In the genomic region with DNA sequence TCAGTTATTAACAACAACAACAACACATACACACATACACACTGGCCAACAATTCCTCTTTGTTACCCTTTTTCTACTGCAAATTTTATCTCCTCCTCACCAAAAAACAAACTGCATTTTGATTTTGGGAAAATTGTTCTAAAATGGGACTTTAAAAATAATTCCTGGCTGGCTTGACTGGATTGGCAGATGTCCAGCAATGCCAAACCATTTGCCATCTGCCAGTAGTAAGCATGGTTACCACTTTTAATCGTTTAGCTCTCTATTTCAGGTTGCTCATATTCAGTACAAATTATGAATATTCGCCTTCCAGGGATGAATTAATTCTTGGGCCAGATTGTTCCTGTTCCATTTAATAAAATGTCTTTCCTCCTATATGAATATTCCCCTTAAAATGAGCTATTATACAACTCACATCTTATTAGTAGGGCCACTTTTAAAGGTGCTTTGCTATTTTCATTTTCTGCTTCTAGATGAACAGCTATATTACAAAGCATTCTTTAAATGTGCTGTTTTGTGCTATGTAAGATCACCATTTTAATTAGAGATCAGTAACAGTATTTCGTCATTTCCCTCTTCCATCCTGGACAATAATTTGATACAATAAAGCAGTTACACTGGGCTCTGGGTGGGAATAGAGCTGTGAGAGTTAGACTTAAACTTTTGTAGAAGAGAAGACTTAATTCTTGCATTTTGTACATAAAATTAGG, we compare ENCODE assay signal across 8 cellular contexts. TPM values are rescaled to one million over a fixed set of nuclear protein-coding genes. Genes with fewer than 3 reads are reported as not detected.
DNase-seq lines count a peak whose midpoint lies in the region; ATAC-seq and TF ChIP-seq lines count a peak whose summit lies in the region.

No MANE protein-coding gene starts in this region.

- DNase-seq in BE2C (peak; percentile 10), EL (no peak), GOT3 (lab: John Stamatoyannopoulos, UW) (no peak)
- no peak for DNase-seq in central memory CD8-positive, alpha-beta T cell (ENCODE audit: low spot score in 2 of 2)
- DNase-seq in naive thymus-derived CD4-positive, alpha-beta T cell: no peak
- no peak for DNase-seq in stimulated activated CD4-positive, alpha-beta T cell treated with anti-CD3 and anti-CD28 coated beads, Interleukin-2, amount 100 ng/mL, for 48 hours

- H3K9me3 ChIP-seq in BE2C: no peaks in the 10 kb centered on the region
- H3K9me3 ChIP-seq in naive thymus-derived CD4-positive, alpha-beta T cell (ENCODE audit: control insufficient read depth in 2 of 3, low read length in 3 of 3): no peaks in the 10 kb centered on the region

- TF ChIP-seq CTCF in BE2C (IDR thresholded peaks at IDR 0.05; ENCODE audit: low read depth, low read length): no peak

- H3K27ac ChIP-seq in naive thymus-derived CD4-positive, alpha-beta T cell (ENCODE audit: low read depth, low read length): peak overlapping the region; percentile 50

- peaks cover 14% of the 10 kb centered on the region for H3K4me1 ChIP-seq in BE2C
- peaks cover 0 to 19% of the 10 kb centered on the region in 2 donors for H3K4me1 ChIP-seq in naive thymus-derived CD4-positive, alpha-beta T cell (ENCODE audit: control insufficient read depth in 2 of 2, insufficient read depth in 2 of 2, low read length in 2 of 2)

- intact Hi-C loops in naive thymus-derived CD4-positive, alpha-beta T cell (cut with micrococcal nuclease): no loop called here

- H3K27ac Mint-ChIP-seq in IgD-negative memory B cell: no peak overlapping the region
- peak overlapping the region; percentile 68 for H3K27ac Mint-ChIP-seq in central memory CD8-positive, alpha-beta T cell (ENCODE audit: low read depth)
- H3K27ac Mint-ChIP-seq in naive thymus-derived CD4-positive, alpha-beta T cell: peak overlapping the region; percentile 57 to 93 (median 83)

- no peaks in the 10 kb centered on the region for H3K36me3 ChIP-seq in BE2C
- H3K36me3 ChIP-seq in naive thymus-derived CD4-positive, alpha-beta T cell (ENCODE audit: control insufficient read depth in 2 of 3, insufficient read depth in 3 of 3, low read length in 3 of 3): no peaks in the 10 kb centered on the region

- peaks cover 3% of the 10 kb centered on the region for H3K27me3 Mint-ChIP-seq in IgD-negative memory B cell
- no peaks in the 10 kb centered on the region for H3K27me3 Mint-ChIP-seq in central memory CD8-positive, alpha-beta T cell
- H3K27me3 Mint-ChIP-seq in naive thymus-derived CD4-positive, alpha-beta T cell: peaks cover 0 to 32% (median 0%) of the 10 kb centered on the region in 5 donors

- peaks cover 2% of the 10 kb centered on the region for H3K36me3 Mint-ChIP-seq in IgD-negative memory B cell
- H3K36me3 Mint-ChIP-seq in central memory CD8-positive, alpha-beta T cell (ENCODE audit: insufficient read depth): peaks cover 3% of the 10 kb centered on the region
- peaks cover 0 to 6% (median 0%) of the 10 kb centered on the region in 5 donors for H3K36me3 Mint-ChIP-seq in naive thymus-derived CD4-positive, alpha-beta T cell

- peak overlapping the region in 3 of 4 donors; percentile 14 to 62 (median 29) for H3K4me3 Mint-ChIP-seq in IgD-negative memory B cell
- H3K4me3 Mint-ChIP-seq in central memory CD8-positive, alpha-beta T cell: peak overlapping the region; percentile 49
- peak overlapping the region; percentile 39 to 91 (median 76) for H3K4me3 Mint-ChIP-seq in naive thymus-derived CD4-positive, alpha-beta T cell

- POLR2A ChIA-PET in naive thymus-derived CD4-positive, alpha-beta T cell (lab: Charles Lee): interaction anchor here (0.9 kb wide), 1 partner anchor 15 kb away, joined by 3 read pairs; no protein-coding TSS in a partner anchor

- no peak overlapping the region for H3K4me3 ChIP-seq in BE2C (ENCODE audit: low read depth, low read length)
- peak overlapping the region; percentile 49 for H3K4me3 ChIP-seq in naive thymus-derived CD4-positive, alpha-beta T cell (ENCODE audit: low read length)

- peaks cover 16 to 33% (median 27%) of the 10 kb centered on the region in 3 donors for H3K4me1 Mint-ChIP-seq in IgD-negative memory B cell
- peaks cover 29% of the 10 kb centered on the region for H3K4me1 Mint-ChIP-seq in central memory CD8-positive, alpha-beta T cell
- H3K4me1 Mint-ChIP-seq in naive thymus-derived CD4-positive, alpha-beta T cell: peaks cover 24 to 74% (median 47%) of the 10 kb centered on the region in 7 donors

- H3K9me3 Mint-ChIP-seq in IgD-negative memory B cell: no peaks in the 10 kb centered on the region
- no peaks in the 10 kb centered on the region for H3K9me3 Mint-ChIP-seq in central memory CD8-positive, alpha-beta T cell
- H3K9me3 Mint-ChIP-seq in naive thymus-derived CD4-positive, alpha-beta T cell: no peaks in the 10 kb centered on the region

- no peaks in the 10 kb centered on the region for H3K27me3 ChIP-seq in BE2C
- no peaks in the 10 kb centered on the region for H3K27me3 ChIP-seq in naive thymus-derived CD4-positive, alpha-beta T cell (ENCODE audit: control insufficient read depth in 2 of 2, insufficient read depth in 2 of 2, low read length in 2 of 2)

- CTCF ChIA-PET in naive thymus-derived CD4-positive, alpha-beta T cell (lab: Charles Lee): interaction anchor here (0.7 to 1.0 kb wide), 2 partner anchors 10 to 131 kb away, joined by 3 to 5 read pairs; no protein-coding TSS in a partner anchor

- ATAC-seq in central memory CD8-positive, alpha-beta T cell (replicated peaks; ENCODE audit: extremely low read depth, poor library complexity, severe bottlenecking): no peak
- ATAC-seq in naive thymus-derived CD4-positive, alpha-beta T cell: peak; percentile 28
- ATAC-seq in GM18867 (IDR thresholded peaks at IDR 0.05; ENCODE audit: unreplicated experiment): no peak

RNA-seq across cellular contexts. Expression of a gene that starts 35.6 kb away (rescaled TPM):
- 58.2 TPM for polyA plus RNA-seq in BE2C (2012; ENCODE audit: insufficient read depth, insufficient read length, low read depth)
- polyA plus RNA-seq in IgD-negative memory B cell: 20.4 TPM
- 10 to 100 TPM; 34.4 to 43.1 (median 40.1) TPM for total RNA-seq in naive thymus-derived CD4-positive, alpha-beta T cell
- 10 to 100 TPM; 16.1 to 20.1 TPM for polyA plus RNA-seq in naive thymus-derived CD4-positive, alpha-beta T cell

Comparison
In these comparisons a context has a peak if more than half of its experiments do, and no peak if none do; other contexts are left out.
1. H3K27ac Mint-ChIP-seq: peak in central memory CD8-positive, alpha-beta T cell (single experiment) and naive thymus-derived CD4-positive, alpha-beta T cell (9 of 9); none in IgD-negative memory B cell (0 of 3).
2. Peak in every context shown above with its lines, with median percentiles within 50 percentile points of each other: H3K4me3 Mint-ChIP-seq.